ENCODE assay signal across 14 cellular contexts in genomic region chr2:173997779-173998178, GRCh38. TPM values are rescaled to one million over a fixed set of nuclear protein-coding genes. Genes with fewer than 3 reads are reported as not detected.
DNase-seq lines count a peak whose midpoint lies in the region; ATAC-seq and TF ChIP-seq lines count a peak whose summit lies in the region.
"Had no signal": no experiment of that assay in that cellular context is flagged by ENCODE, and none has a peak within 500 bp of the region (broad histone marks: within the 10 kb centered on the region; RNA-seq: fewer than 3 reads in every experiment).

No MANE protein-coding gene starts in this region.

- no peaks in the 10 kb centered on the region for H4K20me1 ChIP-seq in OCI-LY3 (ENCODE audit: insufficient read depth, low read length)
- H4K20me1 ChIP-seq in GM23338 (replicated peaks; ENCODE audit: insufficient read depth), result no peaks in the 10 kb centered on the region

- H3K27me3 Mint-ChIP-seq in GM23338 (ENCODE audit: insufficient read depth, low read depth, poor library complexity) (no peaks in the 10 kb centered on the region), nephron progenitor cell (ENCODE audit: low read depth, poor library complexity) (peaks cover 31% of the 10 kb centered on the region)

- H3K27me3 ChIP-seq in OCI-LY3 (ENCODE audit: low read depth, low read length) (peaks cover 10% of the 10 kb centered on the region; the same call in 1 of the 2 replicates), left ventricle myocardium inferior (ENCODE audit: low read depth) (no peaks in the 10 kb centered on the region), skeletal muscle tissue (ENCODE audit: control insufficient read depth in 3 of 3, insufficient read depth in 3 of 3, low read length in 3 of 3) (no peaks in the 10 kb centered on the region), GM23338 (ENCODE audit: insufficient read depth) (no peaks in the 10 kb centered on the region)
- H3K27me3 ChIP-seq: BE2C had no signal

- POLR2A ChIA-PET in HEK293 (lab: Yijun Ruan, JAX), result no interaction called here

- H3K9me3 ChIP-seq in HEK293 (ENCODE audit: control insufficient read depth, insufficient read depth, low read depth, low read length) (no peaks in the 10 kb centered on the region), OCI-LY3 (ENCODE audit: insufficient read depth, low read length) (0 out of 2 replicates have a peak, but pooled peaks cover 4% of the 10 kb centered on the region), left ventricle myocardium inferior (replicated peaks) (no peaks in the 10 kb centered on the region), skeletal muscle tissue (ENCODE audit: control insufficient read depth in 3 of 3, low read length in 3 of 3) (no peaks in the 10 kb centered on the region)
- H3K9me3 ChIP-seq: BE2C had no signal

- intact Hi-C loops in left ventricle myocardium inferior (cut with micrococcal nuclease), result no loop called here

- H3K27ac Mint-ChIP-seq in GM23338 (no peak overlapping the region), nephron progenitor cell (no peak overlapping the region)

- H3K36me3 ChIP-seq in HEK293 (ENCODE audit: control insufficient read depth in 2 of 2, insufficient read depth in 1 of 2, low read length in 2 of 2) (no peaks in the 10 kb centered on the region), OCI-LY3 (replicated peaks; ENCODE audit: low read depth, low read length) (no peaks in the 10 kb centered on the region), left ventricle myocardium inferior (no peaks in the 10 kb centered on the region), skeletal muscle tissue (ENCODE audit: control insufficient read depth in 3 of 3, insufficient read depth in 3 of 3, low read length in 3 of 3) (no peaks in the 10 kb centered on the region), GM23338 (ENCODE audit: insufficient read depth) (no peaks in the 10 kb centered on the region)
- H3K36me3 ChIP-seq: BE2C had no signal

- no peaks in the 10 kb centered on the region for H3K79me2 ChIP-seq in OCI-LY3 (ENCODE audit: low read length)
- H3K79me2 ChIP-seq in GM23338 (replicated peaks; ENCODE audit: insufficient read depth), result no peaks in the 10 kb centered on the region

- no peaks in the 10 kb centered on the region; the same call in 2 of the 3 replicates for H3K4me1 Mint-ChIP-seq in GM23338
- H3K4me1 Mint-ChIP-seq in nephron progenitor cell, result peaks cover 4% of the 10 kb centered on the region

- peak overlapping the region; percentile 23 for H3K4me2 ChIP-seq in OCI-LY3 (ENCODE audit: low read length)
- no peak overlapping the region for H3K4me2 ChIP-seq in GM23338

- H3K36me3 Mint-ChIP-seq in GM23338 (ENCODE audit: low read depth) (no peaks in the 10 kb centered on the region), nephron progenitor cell (ENCODE audit: low read depth) (no peaks in the 10 kb centered on the region)

- CTCF ChIA-PET in HEK293 (lab: Yijun Ruan, JAX), result no interaction called here

- H3K9ac ChIP-seq in OCI-LY3 (ENCODE audit: low read length) (no peak overlapping the region), skeletal muscle tissue (ENCODE audit: low read depth in 1 of 3, low read length in 3 of 3) (no peak overlapping the region)

- H2AFZ ChIP-seq in OCI-LY3 (ENCODE audit: low read depth, low read length) (no peak overlapping the region), GM23338 (no peak overlapping the region)

- no peaks in the 10 kb centered on the region for H3K9me2 ChIP-seq in GM23338 (ENCODE audit: insufficient read depth)

- H3K9me3 Mint-ChIP-seq in GM23338 (no peaks in the 10 kb centered on the region), nephron progenitor cell (no peaks in the 10 kb centered on the region)

- ATAC-seq in GM23338 (no peak), GM21367 (IDR thresholded peaks at IDR 0.05; ENCODE audit: unreplicated experiment) (no peak)
- ATAC-seq: Panc1 had no signal

- no peak for TF ChIP-seq CTCF in HEK293 (tag by site-specific recombination; IDR thresholded peaks at IDR 0.05)
- TF ChIP-seq CTCF in OCI-LY3 (IDR thresholded peaks at IDR 0.05; ENCODE audit: low read depth, low read length), result no peak
- TF ChIP-seq CTCF in left ventricle myocardium inferior (IDR thresholded peaks at IDR 0.05; ENCODE audit: borderline replicate concordance), result no peak
- TF ChIP-seq CTCF in GM23338 (conservative IDR thresholded peaks at IDR 0.05; ENCODE audit: low read depth in 2 of 2), result no peak
- no peak for TF ChIP-seq CTCF in nephron progenitor cell (IDR thresholded peaks at IDR 0.05)

- H3F3A ChIP-seq in GM23338 (replicated peaks; ENCODE audit: low read depth), result no peaks in the 10 kb centered on the region

- H3K4me1 ChIP-seq in HEK293 (ENCODE audit: control insufficient read depth, insufficient read depth, low read length) (no peaks in the 10 kb centered on the region), OCI-LY3 (ENCODE audit: low read length) (peaks cover 19% of the 10 kb centered on the region), left ventricle myocardium inferior (peaks cover 42% of the 10 kb centered on the region), skeletal muscle tissue (ENCODE audit: control insufficient read depth in 3 of 3, insufficient read depth in 3 of 3, low read length in 3 of 3) (peaks cover 9 to 15% (median 13%) of the 10 kb centered on the region in 3 donors), GM23338 (ENCODE audit: insufficient read depth) (no peaks in the 10 kb centered on the region)
- H3K4me1 ChIP-seq: BE2C had no signal

- H3K4me3 ChIP-seq in HEK293 (ENCODE audit: low read depth, low read length) (no peak overlapping the region), OCI-LY3 (ENCODE audit: low read length) (no peak overlapping the region), left ventricle myocardium inferior (no peak overlapping the region), skeletal muscle tissue (ENCODE audit: low read length in 3 of 3) (no peak overlapping the region), GM23338 (no peak overlapping the region)

- H3K27ac ChIP-seq in HEK293 (ENCODE audit: extremely low read depth, low read depth, low read length) (no peak overlapping the region), OCI-LY3 (ENCODE audit: low read length) (no peak overlapping the region), left ventricle myocardium inferior (replicated peaks) (peak overlapping the region; percentile 37), skeletal muscle tissue (ENCODE audit: low read depth, low read length) (peak overlapping the region; percentile 53), GM23338 (ENCODE audit: low read depth) (no peak overlapping the region)

- DNase-seq in left ventricle myocardium inferior, result no peak
- no peak for DNase-seq in GM23338 (ENCODE audit: low spot score)
- DNase-seq in NCI-H1417 treated with DMSO at 0.1 percent for 48 hours (lab: John Stamatoyannopoulos, UW), result no peak
- no peak for DNase-seq in nephron progenitor cell
- DNase-seq: activated CD4-positive, alpha-beta T cell treated with anti-CD3 and anti-CD28 coated beads for 48 hours; activated T-cell treated with anti-CD3 and anti-CD28 coated beads, Interleukin-2, amount 50 U/mL, for 48 hours; BE2C; stimulated activated CD4-positive, alpha-beta T cell treated with anti-CD3 and anti-CD28 coated beads, Interleukin-2, amount 100 ng/mL, for 24 hours; T-helper 1 cell had no signal

- no peak overlapping the region for H3K4me3 Mint-ChIP-seq in GM23338
- no peak overlapping the region for H3K4me3 Mint-ChIP-seq in nephron progenitor cell

TF ChIP-seq in HEK293, 187 proteins besides CTCF, POLR2A, EP300 and RAD21:
- TF ChIP-seq, protein P1, sequence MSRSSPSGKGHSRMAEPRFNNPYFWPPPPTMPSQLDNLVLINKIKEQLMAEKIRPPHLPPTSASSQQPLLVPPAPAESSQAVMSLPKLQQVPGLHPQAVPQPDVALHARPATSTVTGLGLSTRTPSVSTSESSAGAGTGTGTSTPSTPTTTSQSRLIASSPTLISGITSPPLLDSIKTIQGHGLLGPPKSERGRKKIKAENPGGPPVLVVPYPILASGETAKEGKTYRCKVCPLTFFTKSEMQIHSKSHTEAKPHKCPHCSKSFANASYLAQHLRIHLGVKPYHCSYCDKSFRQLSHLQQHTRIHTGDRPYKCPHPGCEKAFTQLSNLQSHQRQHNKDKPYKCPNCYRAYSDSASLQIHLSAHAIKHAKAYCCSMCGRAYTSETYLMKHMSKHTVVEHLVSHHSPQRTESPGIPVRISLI (tag by site-specific recombination; IDR thresholded peaks at IDR 0.05), result no peak
- TF ChIP-seq PRDM1 (tag by site-specific recombination; IDR thresholded peaks at IDR 0.05), result peak; percentile 25; the same call in 1 of the 2 replicates

TF ChIP-seq in GM23338, 12 proteins besides CTCF, POLR2A, EP300 and RAD21:
- TF ChIP-seq JUNB (IDR thresholded peaks at IDR 0.05; ENCODE audit: unreplicated experiment) (no peak), EZH2 (IDR thresholded peaks at IDR 0.05; ENCODE audit: low read depth, unreplicated experiment) (no peak), CREB1 (CRISPR knock-in tag; IDR thresholded peaks at IDR 0.05; ENCODE audit: low read depth) (no peak), ZNF114 (CRISPR knock-in tag; IDR thresholded peaks at IDR 0.05) (no peak)

RNA-seq across cellular contexts. Expression of gene SP3, which starts 32.6 kb away (rescaled TPM):
- total RNA-seq in left ventricle myocardium inferior, result 32.1 TPM
- 90.3 TPM for total RNA-seq in skeletal muscle tissue
- 96.9 and 110 TPM in 2 replicates for total RNA-seq in GM23338 (2014; rRNA removed; shearing (Covaris generic))
- polyA plus RNA-seq in GM23338 (2016; fragmentation: Nextera tagmentation; extraction: Ambion mirVana), result 21.9 and 24.1 TPM in 2 replicates

Comparison
In these comparisons a context has a peak if more than half of its experiments do, and no peak if none do; other contexts are left out.
1. H3K27ac ChIP-seq: peak in left ventricle myocardium inferior (single experiment) and skeletal muscle tissue (single experiment); none in HEK293 (single experiment), OCI-LY3 (single experiment) and GM23338 (single experiment).